ENCODE assay signal across 1 cellular context in genomic region chr17:72578817-72579470, GRCh38.
TF ChIP-seq lines count a peak whose summit lies in the region.

No MANE protein-coding gene starts in this region.

TF ChIP-seq in HepG2, 621 proteins besides CTCF, POLR2A, EP300 and RAD21 (continued from another document and continues in another):
- TF ChIP-seq MYNN (CRISPR knock-in tag; IDR thresholded peaks at IDR 0.05; ENCODE audit: low read depth) (no peak), ONECUT2 (CRISPR knock-in tag; IDR thresholded peaks at IDR 0.05) (no peak), ZNF674 (CRISPR knock-in tag; IDR thresholded peaks at IDR 0.05; ENCODE audit: low read depth) (no peak), THAP7 (CRISPR knock-in tag; IDR thresholded peaks at IDR 0.05) (no peak), UBTF (CRISPR knock-in tag; IDR thresholded peaks at IDR 0.05) (0 out of 2 replicates have a peak, but pooled peaks have one; percentile 34), ZNF704 (CRISPR knock-in tag; IDR thresholded peaks at IDR 0.05; ENCODE audit: borderline replicate concordance) (no peak), ZNF883 (CRISPR knock-in tag; IDR thresholded peaks at IDR 0.05; ENCODE audit: not compliant biosample characterization) (no peak), ZFX (CRISPR knock-in tag; IDR thresholded peaks at IDR 0.05; ENCODE audit: low read depth) (peak; percentile 29; the same call in 1 of the 2 replicates), ZBTB46 (CRISPR knock-in tag; IDR thresholded peaks at IDR 0.05; ENCODE audit: borderline replicate concordance) (no peak), ZNF33A (CRISPR knock-in tag; IDR thresholded peaks at IDR 0.05; ENCODE audit: borderline replicate concordance) (no peak), TOE1 (CRISPR knock-in tag; IDR thresholded peaks at IDR 0.05) (no peak), NCOA2 (CRISPR knock-in tag; IDR thresholded peaks at IDR 0.05) (peak; percentile 35; the same call in 1 of the 2 replicates), ZNF20 (CRISPR knock-in tag; IDR thresholded peaks at IDR 0.05) (no peak), MAFF (IDR thresholded peaks at IDR 0.05; ENCODE audit: low read depth, low read length) (no peak), ZNF24 (IDR thresholded peaks at IDR 0.05) (no peak), ZNF558 (CRISPR knock-in tag; IDR thresholded peaks at IDR 0.05; ENCODE audit: borderline replicate concordance) (no peak), AGO1 (IDR thresholded peaks at IDR 0.05; ENCODE audit: low read depth, low read length, poor library complexity, severe bottlenecking) (no peak), MEIS2 (CRISPR knock-in tag; IDR thresholded peaks at IDR 0.05) (no peak), PCBP1 (IDR thresholded peaks at IDR 0.05; ENCODE audit: borderline replicate concordance, low read depth, low read length) (no peak), RARA (CRISPR knock-in tag; IDR thresholded peaks at IDR 0.05) (no peak; the same call in 1 of the 2 replicates), ZNF207 (IDR thresholded peaks at IDR 0.05; ENCODE audit: borderline replicate concordance) (no peak), ZNF160 (CRISPR knock-in tag; IDR thresholded peaks at IDR 0.05) (no peak), ZSCAN20 (CRISPR knock-in tag; IDR thresholded peaks at IDR 0.05; ENCODE audit: borderline replicate concordance) (no peak), RFXANK (CRISPR knock-in tag; IDR thresholded peaks at IDR 0.05) (no peak), ZSCAN29 (CRISPR knock-in tag; conservative IDR thresholded peaks at IDR 0.05) (no peak), SYNCRIP (IDR thresholded peaks at IDR 0.05; ENCODE audit: insufficient read depth, low read depth, low read length) (no peak), ZNF792 (CRISPR knock-in tag; IDR thresholded peaks at IDR 0.05) (0 out of 2 replicates have a peak, but pooled peaks have one; percentile 27), ZNF7 (CRISPR knock-in tag; IDR thresholded peaks at IDR 0.05) (no peak), KLF11 (CRISPR knock-in tag; IDR thresholded peaks at IDR 0.05) (no peak), ZKSCAN5 (CRISPR knock-in tag; IDR thresholded peaks at IDR 0.05) (no peak), ZNF275 (CRISPR knock-in tag; IDR thresholded peaks at IDR 0.05; ENCODE audit: borderline replicate concordance) (no peak), ZNF589 (CRISPR knock-in tag; conservative IDR thresholded peaks at IDR 0.05) (no peak), ZNF30 (CRISPR knock-in tag; IDR thresholded peaks at IDR 0.05) (no peak), HCFC1 (IDR thresholded peaks at IDR 0.05; ENCODE audit: low read depth, low read length) (no peak), STAT5B (CRISPR knock-in tag; IDR thresholded peaks at IDR 0.05) (no peak), FLYWCH1 (CRISPR knock-in tag; IDR thresholded peaks at IDR 0.05) (no peak), SMC3 (IDR thresholded peaks at IDR 0.05; ENCODE audit: low read length) (no peak), SRF (IDR thresholded peaks at IDR 0.05; ENCODE audit: low read depth, low read length) (no peak), TCF7 (IDR thresholded peaks at IDR 0.05; ENCODE audit: low read depth) (no peak), RAD51 (IDR thresholded peaks at IDR 0.05; ENCODE audit: borderline replicate concordance) (no peak), ZNF720 (CRISPR knock-in tag; IDR thresholded peaks at IDR 0.05) (no peak), SUZ12 (IDR thresholded peaks at IDR 0.05; ENCODE audit: low read depth, low read length) (no peak)
- TF ChIP-seq, protein P1, sequence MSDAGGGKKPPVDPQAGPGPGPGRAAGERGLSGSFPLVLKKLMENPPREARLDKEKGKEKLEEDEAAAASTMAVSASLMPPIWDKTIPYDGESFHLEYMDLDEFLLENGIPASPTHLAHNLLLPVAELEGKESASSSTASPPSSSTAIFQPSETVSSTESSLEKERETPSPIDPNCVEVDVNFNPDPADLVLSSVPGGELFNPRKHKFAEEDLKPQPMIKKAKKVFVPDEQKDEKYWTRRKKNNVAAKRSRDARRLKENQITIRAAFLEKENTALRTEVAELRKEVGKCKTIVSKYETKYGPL (CRISPR knock-in tag; IDR thresholded peaks at IDR 0.05): no peak
- TF ChIP-seq, protein P2, sequence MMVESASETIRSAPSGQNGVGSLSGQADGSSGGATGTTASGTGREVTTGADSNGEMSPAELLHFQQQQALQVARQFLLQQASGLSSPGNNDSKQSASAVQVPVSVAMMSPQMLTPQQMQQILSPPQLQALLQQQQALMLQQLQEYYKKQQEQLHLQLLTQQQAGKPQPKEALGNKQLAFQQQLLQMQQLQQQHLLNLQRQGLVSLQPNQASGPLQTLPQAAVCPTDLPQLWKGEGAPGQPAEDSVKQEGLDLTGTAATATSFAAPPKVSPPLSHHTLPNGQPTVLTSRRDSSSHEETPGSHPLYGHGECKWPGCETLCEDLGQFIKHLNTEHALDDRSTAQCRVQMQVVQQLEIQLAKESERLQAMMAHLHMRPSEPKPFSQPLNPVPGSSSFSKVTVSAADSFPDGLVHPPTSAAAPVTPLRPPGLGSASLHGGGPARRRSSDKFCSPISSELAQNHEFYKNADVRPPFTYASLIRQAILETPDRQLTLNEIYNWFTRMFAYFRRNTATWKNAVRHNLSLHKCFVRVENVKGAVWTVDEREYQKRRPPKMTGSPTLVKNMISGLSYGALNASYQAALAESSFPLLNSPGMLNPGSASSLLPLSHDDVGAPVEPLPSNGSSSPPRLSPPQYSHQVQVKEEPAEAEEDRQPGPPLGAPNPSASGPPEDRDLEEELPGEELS (CRISPR knock-in tag; IDR thresholded peaks at IDR 0.05): no peak
- TF ChIP-seq, protein P3, sequence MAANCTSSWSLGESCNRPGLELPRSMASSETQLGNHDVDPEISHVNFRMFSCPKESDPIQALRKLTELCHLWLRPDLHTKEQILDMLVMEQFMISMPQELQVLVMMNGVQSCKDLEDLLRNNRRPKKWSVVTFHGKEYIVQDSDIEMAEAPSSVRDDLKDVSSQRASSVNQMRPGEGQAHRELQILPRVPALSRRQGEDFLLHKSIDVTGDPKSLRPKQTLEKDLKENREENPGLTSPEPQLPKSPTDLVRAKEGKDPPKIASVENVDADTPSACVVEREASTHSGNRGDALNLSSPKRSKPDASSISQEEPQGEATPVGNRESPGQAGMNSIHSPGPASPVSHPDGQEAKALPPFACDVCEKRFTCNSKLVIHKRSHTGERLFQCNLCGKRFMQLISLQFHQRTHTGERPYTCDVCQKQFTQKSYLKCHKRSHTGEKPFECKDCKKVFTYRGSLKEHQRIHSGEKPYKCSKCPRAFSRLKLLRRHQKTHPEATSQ (CRISPR knock-in tag; IDR thresholded peaks at IDR 0.05; ENCODE audit: borderline replicate concordance): no peak
- TF ChIP-seq, protein P4, sequence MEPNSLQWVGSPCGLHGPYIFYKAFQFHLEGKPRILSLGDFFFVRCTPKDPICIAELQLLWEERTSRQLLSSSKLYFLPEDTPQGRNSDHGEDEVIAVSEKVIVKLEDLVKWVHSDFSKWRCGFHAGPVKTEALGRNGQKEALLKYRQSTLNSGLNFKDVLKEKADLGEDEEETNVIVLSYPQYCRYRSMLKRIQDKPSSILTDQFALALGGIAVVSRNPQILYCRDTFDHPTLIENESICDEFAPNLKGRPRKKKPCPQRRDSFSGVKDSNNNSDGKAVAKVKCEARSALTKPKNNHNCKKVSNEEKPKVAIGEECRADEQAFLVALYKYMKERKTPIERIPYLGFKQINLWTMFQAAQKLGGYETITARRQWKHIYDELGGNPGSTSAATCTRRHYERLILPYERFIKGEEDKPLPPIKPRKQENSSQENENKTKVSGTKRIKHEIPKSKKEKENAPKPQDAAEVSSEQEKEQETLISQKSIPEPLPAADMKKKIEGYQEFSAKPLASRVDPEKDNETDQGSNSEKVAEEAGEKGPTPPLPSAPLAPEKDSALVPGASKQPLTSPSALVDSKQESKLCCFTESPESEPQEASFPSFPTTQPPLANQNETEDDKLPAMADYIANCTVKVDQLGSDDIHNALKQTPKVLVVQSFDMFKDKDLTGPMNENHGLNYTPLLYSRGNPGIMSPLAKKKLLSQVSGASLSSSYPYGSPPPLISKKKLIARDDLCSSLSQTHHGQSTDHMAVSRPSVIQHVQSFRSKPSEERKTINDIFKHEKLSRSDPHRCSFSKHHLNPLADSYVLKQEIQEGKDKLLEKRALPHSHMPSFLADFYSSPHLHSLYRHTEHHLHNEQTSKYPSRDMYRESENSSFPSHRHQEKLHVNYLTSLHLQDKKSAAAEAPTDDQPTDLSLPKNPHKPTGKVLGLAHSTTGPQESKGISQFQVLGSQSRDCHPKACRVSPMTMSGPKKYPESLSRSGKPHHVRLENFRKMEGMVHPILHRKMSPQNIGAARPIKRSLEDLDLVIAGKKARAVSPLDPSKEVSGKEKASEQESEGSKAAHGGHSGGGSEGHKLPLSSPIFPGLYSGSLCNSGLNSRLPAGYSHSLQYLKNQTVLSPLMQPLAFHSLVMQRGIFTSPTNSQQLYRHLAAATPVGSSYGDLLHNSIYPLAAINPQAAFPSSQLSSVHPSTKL (CRISPR knock-in tag; IDR thresholded peaks at IDR 0.05): peak; percentile 47; the same call in 1 of the 2 replicates
- TF ChIP-seq, protein P5, sequence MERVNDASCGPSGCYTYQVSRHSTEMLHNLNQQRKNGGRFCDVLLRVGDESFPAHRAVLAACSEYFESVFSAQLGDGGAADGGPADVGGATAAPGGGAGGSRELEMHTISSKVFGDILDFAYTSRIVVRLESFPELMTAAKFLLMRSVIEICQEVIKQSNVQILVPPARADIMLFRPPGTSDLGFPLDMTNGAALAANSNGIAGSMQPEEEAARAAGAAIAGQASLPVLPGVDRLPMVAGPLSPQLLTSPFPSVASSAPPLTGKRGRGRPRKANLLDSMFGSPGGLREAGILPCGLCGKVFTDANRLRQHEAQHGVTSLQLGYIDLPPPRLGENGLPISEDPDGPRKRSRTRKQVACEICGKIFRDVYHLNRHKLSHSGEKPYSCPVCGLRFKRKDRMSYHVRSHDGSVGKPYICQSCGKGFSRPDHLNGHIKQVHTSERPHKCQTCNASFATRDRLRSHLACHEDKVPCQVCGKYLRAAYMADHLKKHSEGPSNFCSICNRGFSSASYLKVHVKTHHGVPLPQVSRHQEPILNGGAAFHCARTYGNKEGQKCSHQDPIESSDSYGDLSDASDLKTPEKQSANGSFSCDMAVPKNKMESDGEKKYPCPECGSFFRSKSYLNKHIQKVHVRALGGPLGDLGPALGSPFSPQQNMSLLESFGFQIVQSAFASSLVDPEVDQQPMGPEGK (CRISPR knock-in tag; IDR thresholded peaks at IDR 0.05): peak; percentile 71
- TF ChIP-seq, protein P6, sequence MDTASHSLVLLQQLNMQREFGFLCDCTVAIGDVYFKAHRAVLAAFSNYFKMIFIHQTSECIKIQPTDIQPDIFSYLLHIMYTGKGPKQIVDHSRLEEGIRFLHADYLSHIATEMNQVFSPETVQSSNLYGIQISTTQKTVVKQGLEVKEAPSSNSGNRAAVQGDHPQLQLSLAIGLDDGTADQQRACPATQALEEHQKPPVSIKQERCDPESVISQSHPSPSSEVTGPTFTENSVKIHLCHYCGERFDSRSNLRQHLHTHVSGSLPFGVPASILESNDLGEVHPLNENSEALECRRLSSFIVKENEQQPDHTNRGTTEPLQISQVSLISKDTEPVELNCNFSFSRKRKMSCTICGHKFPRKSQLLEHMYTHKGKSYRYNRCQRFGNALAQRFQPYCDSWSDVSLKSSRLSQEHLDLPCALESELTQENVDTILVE (CRISPR knock-in tag; IDR thresholded peaks at IDR 0.05): no peak
